8 cellular contexts compared by ENCODE assay signal in genomic region chr3:43689766-43690399, GRCh38. TPM values are rescaled to one million over a fixed set of nuclear protein-coding genes. Genes with fewer than 3 reads are reported as not detected.
A peak's percentile ranks its signal among the peaks of the same experiment; 100 is the strongest.
DNase-seq lines count a peak whose midpoint lies in the region; ATAC-seq and TF ChIP-seq lines count a peak whose summit lies in the region.

No MANE protein-coding gene starts in this region.

- peaks cover 17% of the 10 kb centered on the region for H3K4me1 Mint-ChIP-seq in osteocyte (ENCODE audit: unreplicated experiment)

- peaks cover 11% of the 10 kb centered on the region for H3K27me3 ChIP-seq in NT2/D1 (ENCODE audit: insufficient read depth, insufficient read length)

- H3K27me3 Mint-ChIP-seq in osteocyte (ENCODE audit: unreplicated experiment) = no peaks in the 10 kb centered on the region

- peak overlapping the region; percentile 56 for H3K4me3 ChIP-seq in GM12865 (ENCODE audit: low read depth, low read length)
- H3K4me3 ChIP-seq in NT2/D1 (ENCODE audit: insufficient read length, low read depth) = peak overlapping the region; percentile 81
- H3K4me3 ChIP-seq in epithelial cell of esophagus (ENCODE audit: low read length) = peak overlapping the region; percentile 60

- peak overlapping the region; percentile 84 for H3K27ac Mint-ChIP-seq in osteocyte (ENCODE audit: unreplicated experiment)

- no peaks in the 10 kb centered on the region for H3K9me3 ChIP-seq in NT2/D1 (ENCODE audit: insufficient read depth, low read length)

- H3K9ac ChIP-seq in NT2/D1 (ENCODE audit: insufficient read length, low read depth) = peak overlapping the region; percentile 87

- H3K36me3 Mint-ChIP-seq in osteocyte (ENCODE audit: unreplicated experiment) = no peaks in the 10 kb centered on the region

- no peak for ATAC-seq in GM18907 (IDR thresholded peaks at IDR 0.05; ENCODE audit: unreplicated experiment)

- TF ChIP-seq CTCF in GM12865 (IDR thresholded peaks at IDR 0.05; ENCODE audit: insufficient read depth, low read depth, low read length, missing control alignments) = no peak
- no peak for TF ChIP-seq CTCF in epithelial cell of esophagus (IDR thresholded peaks at IDR 0.05; ENCODE audit: insufficient read depth, low read depth, low read length, missing control alignments)
- TF ChIP-seq CTCF in osteocyte (IDR thresholded peaks at IDR 0.05) = no peak

- H3K36me3 ChIP-seq in NT2/D1 (ENCODE audit: insufficient read depth, insufficient read length, low read length) = no peaks in the 10 kb centered on the region

- H3K4me1 ChIP-seq in NT2/D1 (ENCODE audit: insufficient read depth, insufficient read length) = no peaks in the 10 kb centered on the region

- DNase-seq in GM12865 (ENCODE audit: low read depth) (no peak), NT2/D1 (ENCODE audit: low read depth, low spot score) (no peak), epithelial cell of esophagus (ENCODE audit: low read depth) (peak; percentile 63), osteocyte (ENCODE audit: extremely low spot score, unreplicated experiment) (no peak), NOMO-1 treated with DMSO at 0.1 percent for 48 hours (lab: John Stamatoyannopoulos, UW; ENCODE audit: unreplicated experiment) (no peak), activated gamma-delta T cell treated with Interleukin-2 at 50 U/mL for 16 hours (no peak)
- DNase-seq in activated CD4-positive, alpha-beta T cell treated with anti-CD3 and anti-CD28 coated beads, Interleukin-2, amount 50 U/mL, for 4 hours = no peak

- H3K9me3 Mint-ChIP-seq in osteocyte (ENCODE audit: unreplicated experiment) = no peaks in the 10 kb centered on the region

- H3K4me3 Mint-ChIP-seq in osteocyte (ENCODE audit: unreplicated experiment) = peak overlapping the region; percentile 86

RNA-seq across cellular contexts. Expression of gene ABHD5, which starts 0.9 kb away (rescaled TPM):
- total RNA-seq in osteocyte = 10.2 and 14.1 TPM in 2 replicates
